2 cellular contexts compared by ENCODE assay signal in genomic region chr1:195481293-195481692, GRCh38.
TF ChIP-seq lines count a peak whose summit lies in the region.

No MANE protein-coding gene starts in this region.

TF ChIP-seq in SK-N-SH treated with all-trans-retinoic acid at 6 μM for 48 hours, 23 proteins besides CTCF, POLR2A, EP300 and RAD21:
- TF ChIP-seq, protein P1, sequence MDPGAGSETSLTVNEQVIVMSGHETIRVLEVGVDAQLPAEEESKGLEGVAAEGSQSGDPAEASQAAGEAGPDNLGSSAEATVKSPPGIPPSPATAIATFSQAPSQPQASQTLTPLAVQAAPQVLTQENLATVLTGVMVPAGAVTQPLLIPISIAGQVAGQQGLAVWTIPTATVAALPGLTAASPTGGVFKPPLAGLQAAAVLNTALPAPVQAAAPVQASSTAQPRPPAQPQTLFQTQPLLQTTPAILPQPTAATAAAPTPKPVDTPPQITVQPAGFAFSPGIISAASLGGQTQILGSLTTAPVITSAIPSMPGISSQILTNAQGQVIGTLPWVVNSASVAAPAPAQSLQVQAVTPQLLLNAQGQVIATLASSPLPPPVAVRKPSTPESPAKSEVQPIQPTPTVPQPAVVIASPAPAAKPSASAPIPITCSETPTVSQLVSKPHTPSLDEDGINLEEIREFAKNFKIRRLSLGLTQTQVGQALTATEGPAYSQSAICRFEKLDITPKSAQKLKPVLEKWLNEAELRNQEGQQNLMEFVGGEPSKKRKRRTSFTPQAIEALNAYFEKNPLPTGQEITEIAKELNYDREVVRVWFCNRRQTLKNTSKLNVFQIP (CRISPR knock-in tag; IDR thresholded peaks at IDR 0.05; ENCODE audit: borderline replicate concordance, low read depth), result no peak
- TF ChIP-seq ZFP30 (CRISPR knock-in tag; IDR thresholded peaks at IDR 0.05) (no peak), CSDC2 (CRISPR knock-in tag; IDR thresholded peaks at IDR 0.05) (no peak), ZC3H10 (CRISPR knock-in tag; IDR thresholded peaks at IDR 0.05) (no peak), OSR1 (CRISPR knock-in tag; IDR thresholded peaks at IDR 0.05) (no peak), ISL1 (CRISPR knock-in tag; IDR thresholded peaks at IDR 0.05) (no peak)
- TF ChIP-seq, protein P2, sequence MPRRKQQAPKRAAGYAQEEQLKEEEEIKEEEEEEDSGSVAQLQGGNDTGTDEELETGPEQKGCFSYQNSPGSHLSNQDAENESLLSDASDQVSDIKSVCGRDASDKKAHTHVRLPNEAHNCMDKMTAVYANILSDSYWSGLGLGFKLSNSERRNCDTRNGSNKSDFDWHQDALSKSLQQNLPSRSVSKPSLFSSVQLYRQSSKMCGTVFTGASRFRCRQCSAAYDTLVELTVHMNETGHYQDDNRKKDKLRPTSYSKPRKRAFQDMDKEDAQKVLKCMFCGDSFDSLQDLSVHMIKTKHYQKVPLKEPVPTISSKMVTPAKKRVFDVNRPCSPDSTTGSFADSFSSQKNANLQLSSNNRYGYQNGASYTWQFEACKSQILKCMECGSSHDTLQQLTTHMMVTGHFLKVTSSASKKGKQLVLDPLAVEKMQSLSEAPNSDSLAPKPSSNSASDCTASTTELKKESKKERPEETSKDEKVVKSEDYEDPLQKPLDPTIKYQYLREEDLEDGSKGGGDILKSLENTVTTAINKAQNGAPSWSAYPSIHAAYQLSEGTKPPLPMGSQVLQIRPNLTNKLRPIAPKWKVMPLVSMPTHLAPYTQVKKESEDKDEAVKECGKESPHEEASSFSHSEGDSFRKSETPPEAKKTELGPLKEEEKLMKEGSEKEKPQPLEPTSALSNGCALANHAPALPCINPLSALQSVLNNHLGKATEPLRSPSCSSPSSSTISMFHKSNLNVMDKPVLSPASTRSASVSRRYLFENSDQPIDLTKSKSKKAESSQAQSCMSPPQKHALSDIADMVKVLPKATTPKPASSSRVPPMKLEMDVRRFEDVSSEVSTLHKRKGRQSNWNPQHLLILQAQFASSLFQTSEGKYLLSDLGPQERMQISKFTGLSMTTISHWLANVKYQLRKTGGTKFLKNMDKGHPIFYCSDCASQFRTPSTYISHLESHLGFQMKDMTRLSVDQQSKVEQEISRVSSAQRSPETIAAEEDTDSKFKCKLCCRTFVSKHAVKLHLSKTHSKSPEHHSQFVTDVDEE (CRISPR knock-in tag; IDR thresholded peaks at IDR 0.05), result no peak
- TF ChIP-seq, protein P3, sequence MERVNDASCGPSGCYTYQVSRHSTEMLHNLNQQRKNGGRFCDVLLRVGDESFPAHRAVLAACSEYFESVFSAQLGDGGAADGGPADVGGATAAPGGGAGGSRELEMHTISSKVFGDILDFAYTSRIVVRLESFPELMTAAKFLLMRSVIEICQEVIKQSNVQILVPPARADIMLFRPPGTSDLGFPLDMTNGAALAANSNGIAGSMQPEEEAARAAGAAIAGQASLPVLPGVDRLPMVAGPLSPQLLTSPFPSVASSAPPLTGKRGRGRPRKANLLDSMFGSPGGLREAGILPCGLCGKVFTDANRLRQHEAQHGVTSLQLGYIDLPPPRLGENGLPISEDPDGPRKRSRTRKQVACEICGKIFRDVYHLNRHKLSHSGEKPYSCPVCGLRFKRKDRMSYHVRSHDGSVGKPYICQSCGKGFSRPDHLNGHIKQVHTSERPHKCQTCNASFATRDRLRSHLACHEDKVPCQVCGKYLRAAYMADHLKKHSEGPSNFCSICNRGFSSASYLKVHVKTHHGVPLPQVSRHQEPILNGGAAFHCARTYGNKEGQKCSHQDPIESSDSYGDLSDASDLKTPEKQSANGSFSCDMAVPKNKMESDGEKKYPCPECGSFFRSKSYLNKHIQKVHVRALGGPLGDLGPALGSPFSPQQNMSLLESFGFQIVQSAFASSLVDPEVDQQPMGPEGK (CRISPR knock-in tag; IDR thresholded peaks at IDR 0.05; ENCODE audit: borderline replicate concordance), result no peak

TF ChIP-seq in WTC11, 78 proteins besides CTCF, POLR2A, EP300 and RAD21 (continued from another document):
- TF ChIP-seq ARID4B (CRISPR knock-in tag; IDR thresholded peaks at IDR 0.05; ENCODE audit: borderline replicate concordance), result no peak
- no peak for TF ChIP-seq ATF1 (CRISPR knock-in tag; IDR thresholded peaks at IDR 0.05)
- TF ChIP-seq ZNF396 (CRISPR knock-in tag; IDR thresholded peaks at IDR 0.05; ENCODE audit: borderline replicate concordance), result no peak
- TF ChIP-seq, protein P4, sequence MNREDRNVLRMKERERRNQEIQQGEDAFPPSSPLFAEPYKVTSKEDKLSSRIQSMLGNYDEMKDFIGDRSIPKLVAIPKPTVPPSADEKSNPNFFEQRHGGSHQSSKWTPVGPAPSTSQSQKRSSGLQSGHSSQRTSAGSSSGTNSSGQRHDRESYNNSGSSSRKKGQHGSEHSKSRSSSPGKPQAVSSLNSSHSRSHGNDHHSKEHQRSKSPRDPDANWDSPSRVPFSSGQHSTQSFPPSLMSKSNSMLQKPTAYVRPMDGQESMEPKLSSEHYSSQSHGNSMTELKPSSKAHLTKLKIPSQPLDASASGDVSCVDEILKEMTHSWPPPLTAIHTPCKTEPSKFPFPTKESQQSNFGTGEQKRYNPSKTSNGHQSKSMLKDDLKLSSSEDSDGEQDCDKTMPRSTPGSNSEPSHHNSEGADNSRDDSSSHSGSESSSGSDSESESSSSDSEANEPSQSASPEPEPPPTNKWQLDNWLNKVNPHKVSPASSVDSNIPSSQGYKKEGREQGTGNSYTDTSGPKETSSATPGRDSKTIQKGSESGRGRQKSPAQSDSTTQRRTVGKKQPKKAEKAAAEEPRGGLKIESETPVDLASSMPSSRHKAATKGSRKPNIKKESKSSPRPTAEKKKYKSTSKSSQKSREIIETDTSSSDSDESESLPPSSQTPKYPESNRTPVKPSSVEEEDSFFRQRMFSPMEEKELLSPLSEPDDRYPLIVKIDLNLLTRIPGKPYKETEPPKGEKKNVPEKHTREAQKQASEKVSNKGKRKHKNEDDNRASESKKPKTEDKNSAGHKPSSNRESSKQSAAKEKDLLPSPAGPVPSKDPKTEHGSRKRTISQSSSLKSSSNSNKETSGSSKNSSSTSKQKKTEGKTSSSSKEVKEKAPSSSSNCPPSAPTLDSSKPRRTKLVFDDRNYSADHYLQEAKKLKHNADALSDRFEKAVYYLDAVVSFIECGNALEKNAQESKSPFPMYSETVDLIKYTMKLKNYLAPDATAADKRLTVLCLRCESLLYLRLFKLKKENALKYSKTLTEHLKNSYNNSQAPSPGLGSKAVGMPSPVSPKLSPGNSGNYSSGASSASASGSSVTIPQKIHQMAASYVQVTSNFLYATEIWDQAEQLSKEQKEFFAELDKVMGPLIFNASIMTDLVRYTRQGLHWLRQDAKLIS (CRISPR knock-in tag; IDR thresholded peaks at IDR 0.05; ENCODE audit: borderline replicate concordance), result no peak
- TF ChIP-seq NFATC4 (CRISPR knock-in tag; IDR thresholded peaks at IDR 0.05), result no peak
- TF ChIP-seq TEAD1 (CRISPR knock-in tag; IDR thresholded peaks at IDR 0.05), result no peak
- no peak for TF ChIP-seq PRRX2 (CRISPR knock-in tag; IDR thresholded peaks at IDR 0.05)
- TF ChIP-seq IRF1 (CRISPR knock-in tag; IDR thresholded peaks at IDR 0.05), result no peak
- no peak for TF ChIP-seq ZNF263 (CRISPR knock-in tag; IDR thresholded peaks at IDR 0.05; ENCODE audit: low read depth)
- TF ChIP-seq, protein P5, sequence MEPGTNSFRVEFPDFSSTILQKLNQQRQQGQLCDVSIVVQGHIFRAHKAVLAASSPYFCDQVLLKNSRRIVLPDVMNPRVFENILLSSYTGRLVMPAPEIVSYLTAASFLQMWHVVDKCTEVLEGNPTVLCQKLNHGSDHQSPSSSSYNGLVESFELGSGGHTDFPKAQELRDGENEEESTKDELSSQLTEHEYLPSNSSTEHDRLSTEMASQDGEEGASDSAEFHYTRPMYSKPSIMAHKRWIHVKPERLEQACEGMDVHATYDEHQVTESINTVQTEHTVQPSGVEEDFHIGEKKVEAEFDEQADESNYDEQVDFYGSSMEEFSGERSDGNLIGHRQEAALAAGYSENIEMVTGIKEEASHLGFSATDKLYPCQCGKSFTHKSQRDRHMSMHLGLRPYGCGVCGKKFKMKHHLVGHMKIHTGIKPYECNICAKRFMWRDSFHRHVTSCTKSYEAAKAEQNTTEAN (CRISPR knock-in tag; IDR thresholded peaks at IDR 0.05), result no peak
- TF ChIP-seq CREM (CRISPR knock-in tag; IDR thresholded peaks at IDR 0.05), result no peak
- no peak for TF ChIP-seq TP53 (CRISPR knock-in tag; IDR thresholded peaks at IDR 0.05)
- no peak for TF ChIP-seq ZNF219 (CRISPR knock-in tag; IDR thresholded peaks at IDR 0.05; ENCODE audit: borderline replicate concordance)
- TF ChIP-seq, protein P6, sequence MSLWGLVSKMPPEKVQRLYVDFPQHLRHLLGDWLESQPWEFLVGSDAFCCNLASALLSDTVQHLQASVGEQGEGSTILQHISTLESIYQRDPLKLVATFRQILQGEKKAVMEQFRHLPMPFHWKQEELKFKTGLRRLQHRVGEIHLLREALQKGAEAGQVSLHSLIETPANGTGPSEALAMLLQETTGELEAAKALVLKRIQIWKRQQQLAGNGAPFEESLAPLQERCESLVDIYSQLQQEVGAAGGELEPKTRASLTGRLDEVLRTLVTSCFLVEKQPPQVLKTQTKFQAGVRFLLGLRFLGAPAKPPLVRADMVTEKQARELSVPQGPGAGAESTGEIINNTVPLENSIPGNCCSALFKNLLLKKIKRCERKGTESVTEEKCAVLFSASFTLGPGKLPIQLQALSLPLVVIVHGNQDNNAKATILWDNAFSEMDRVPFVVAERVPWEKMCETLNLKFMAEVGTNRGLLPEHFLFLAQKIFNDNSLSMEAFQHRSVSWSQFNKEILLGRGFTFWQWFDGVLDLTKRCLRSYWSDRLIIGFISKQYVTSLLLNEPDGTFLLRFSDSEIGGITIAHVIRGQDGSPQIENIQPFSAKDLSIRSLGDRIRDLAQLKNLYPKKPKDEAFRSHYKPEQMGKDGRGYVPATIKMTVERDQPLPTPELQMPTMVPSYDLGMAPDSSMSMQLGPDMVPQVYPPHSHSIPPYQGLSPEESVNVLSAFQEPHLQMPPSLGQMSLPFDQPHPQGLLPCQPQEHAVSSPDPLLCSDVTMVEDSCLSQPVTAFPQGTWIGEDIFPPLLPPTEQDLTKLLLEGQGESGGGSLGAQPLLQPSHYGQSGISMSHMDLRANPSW (CRISPR knock-in tag; conservative IDR thresholded peaks at IDR 0.05; ENCODE audit: low read depth), result no peak
- TF ChIP-seq ZNF232 (CRISPR knock-in tag; IDR thresholded peaks at IDR 0.05), result no peak
TF ChIP-seq in WTC11: peak in this region for 0.
